In genomic region chr19:3610745-3611717, GRCh38 we compare ENCODE assay signal across 17 cellular contexts. TPM values are rescaled to one million over a fixed set of nuclear protein-coding genes. Genes with fewer than 3 reads are reported as not detected.
DNase-seq lines count a peak whose midpoint lies in the region; ATAC-seq and TF ChIP-seq lines count a peak whose summit lies in the region.
"Had no signal": no experiment of that assay in that cellular context is flagged by ENCODE, and none has a peak within 500 bp of the region (broad histone marks: within the 10 kb centered on the region; RNA-seq: fewer than 3 reads in every experiment).

No MANE protein-coding gene starts in this region.

- H3K4me3 ChIP-seq in gastrocnemius medialis (no peak overlapping the region), BE2C (ENCODE audit: low read depth, low read length) (no peak overlapping the region)
- H3K4me3 ChIP-seq: GM23338 had no signal

- H3K9me3 Mint-ChIP-seq in chondrocyte (ENCODE audit: low read depth), result no peaks in the 10 kb centered on the region
- H3K9me3 Mint-ChIP-seq in naive thymus-derived CD8-positive, alpha-beta T cell, result no peaks in the 10 kb centered on the region
- H3K9me3 Mint-ChIP-seq: GM23338 had no signal

- in situ Hi-C loops in gastrocnemius medialis (cut with MboI; ENCODE audit: low sequenced_read_pairs in 4 of 4), result no loop called here

- peaks cover 3 to 29% of the 10 kb centered on the region in 2 donors for H3K36me3 ChIP-seq in gastrocnemius medialis
- H3K36me3 ChIP-seq in BE2C, result peaks cover 29% of the 10 kb centered on the region

- POLR2A ChIA-PET in naive thymus-derived CD8-positive, alpha-beta T cell (lab: Charles Lee), result no interaction called here

- H3K27me3 ChIP-seq in gastrocnemius medialis (peaks cover 6 to 10% (median 7%) of the 10 kb centered on the region in 3 donors), BE2C (no peaks in the 10 kb centered on the region)

- H3K36me3 Mint-ChIP-seq in chondrocyte (ENCODE audit: low read depth), result peaks cover 3% of the 10 kb centered on the region
- H3K36me3 Mint-ChIP-seq in naive thymus-derived CD8-positive, alpha-beta T cell, result peaks cover 0 to 10% (median 7%) of the 10 kb centered on the region in 3 donors

- H3K27me3 Mint-ChIP-seq in chondrocyte (ENCODE audit: low read depth), result no peaks in the 10 kb centered on the region
- no peaks in the 10 kb centered on the region for H3K27me3 Mint-ChIP-seq in naive thymus-derived CD8-positive, alpha-beta T cell
- H3K27me3 Mint-ChIP-seq: B cell had no signal

- H3K27ac Mint-ChIP-seq in chondrocyte (ENCODE audit: unreplicated experiment), result peak overlapping the region; percentile 45
- peak overlapping the region in 2 of 10 donors; percentile 4 to 86 for H3K27ac Mint-ChIP-seq in naive thymus-derived CD8-positive, alpha-beta T cell
- H3K27ac Mint-ChIP-seq: B cell, GM23338 had no signal

- intact Hi-C loops in gastrocnemius medialis (cut with DNase I; ENCODE audit: low total_unique reads), result no loop called here

- no peak for ATAC-seq in gastrocnemius medialis
- ATAC-seq in naive thymus-derived CD8-positive, alpha-beta T cell, result no peak
- ATAC-seq: GM23338, Right ventricle myocardium inferior had no signal

- TF ChIP-seq CTCF in 22Rv1 (IDR thresholded peaks at IDR 0.05) (no peak), C4-2B (conservative IDR thresholded peaks at IDR 0.05) (no peak), chondrocyte (IDR thresholded peaks at IDR 0.05) (no peak), gastrocnemius medialis (IDR thresholded peaks at IDR 0.05 in 4 of 5, conservative IDR thresholded peaks at IDR 0.05 in 1 of 5) (no peak), BE2C (IDR thresholded peaks at IDR 0.05; ENCODE audit: low read depth, low read length) (no peak)

- TF ChIP-seq POLR2A in gastrocnemius medialis (IDR thresholded peaks at IDR 0.05), result no peak

- peaks cover 33% of the 10 kb centered on the region for H3K4me1 Mint-ChIP-seq in chondrocyte (ENCODE audit: low read depth)
- peaks cover 11 to 27% (median 19%) of the 10 kb centered on the region in 4 donors for H3K4me1 Mint-ChIP-seq in naive thymus-derived CD8-positive, alpha-beta T cell

- H3K27ac ChIP-seq in 22Rv1 (peak overlapping the region; percentile 31; the same call in 1 of the 2 replicates), C4-2B (peak overlapping the region; percentile 57; the same call in 1 of the 2 replicates), gastrocnemius medialis (peak overlapping the region in 3 of 4 donors; percentile 18 to 80 (median 72))

- no peak overlapping the region for H3K4me3 Mint-ChIP-seq in chondrocyte (ENCODE audit: unreplicated experiment)
- no peak overlapping the region for H3K4me3 Mint-ChIP-seq in naive thymus-derived CD8-positive, alpha-beta T cell
- H3K4me3 Mint-ChIP-seq: B cell, GM23338 had no signal

- H3K9me3 ChIP-seq in gastrocnemius medialis (no peaks in the 10 kb centered on the region), BE2C (no peaks in the 10 kb centered on the region)
- H3K9me3 ChIP-seq: SK-N-SH had no signal

- DNase-seq in chondrocyte (ENCODE audit: low spot score), result peak; percentile 85
- DNase-seq in gastrocnemius medialis, result no peak
- DNase-seq in BE2C, result no peak
- no peak for DNase-seq in naive thymus-derived CD8-positive, alpha-beta T cell
- DNase-seq in A172 (ENCODE audit: low spot score), result no peak
- DNase-seq: GDM1, NCI-H1092, NCI-H146, NCI-H2081 treated with DMSO at 0.1 percent for 48 hours, NCI-H524 treated with DMSO at 0.1 percent for 48 hours, SK-N-SH had no signal

- H3K4me1 ChIP-seq in gastrocnemius medialis, result peaks cover 6 to 19% of the 10 kb centered on the region in 2 donors
- no peaks in the 10 kb centered on the region for H3K4me1 ChIP-seq in BE2C

RNA-seq across cellular contexts. Expression of gene TBXA2R, which starts 4.4 kb away (rescaled TPM):
- 5.4 to 5.8 TPM in 2 of 3 replicates, not detected in the other for total RNA-seq in chondrocyte
- total RNA-seq in gastrocnemius medialis, result 1 to 10 TPM in 1 of 4 donors, under 1 TPM in 2, not detected in 1; 0.36 to 1.2 (median 0.51) TPM
- not detected for polyA plus RNA-seq in BE2C (2012; ENCODE audit: insufficient read depth, insufficient read length, low read depth)
- total RNA-seq in naive thymus-derived CD8-positive, alpha-beta T cell, result 10 to 100 TPM; 18.5 to 19.1 TPM
- 10 to 100 TPM; 11.7 to 26.9 (median 23.9) TPM for polyA plus RNA-seq in naive thymus-derived CD8-positive, alpha-beta T cell
- total RNA-seq in A172 (2014; rRNA removed; shearing (Covaris generic)), result 3.4 and 7.4 TPM in 2 replicates
- total RNA-seq: MCF 10A had no signal

RNA-seq across cellular contexts. Expression of gene CACTIN, which starts 15.6 kb away (rescaled TPM):
- 18.6 to 22.0 TPM (median 19.5 TPM) in 3 replicates for total RNA-seq in chondrocyte
- total RNA-seq in gastrocnemius medialis, result 10 to 100 TPM; 19.5 to 28.4 (median 27.4) TPM
- polyA plus RNA-seq in BE2C (2012; ENCODE audit: insufficient read depth, insufficient read length, low read depth), result 92.4 TPM
- total RNA-seq in naive thymus-derived CD8-positive, alpha-beta T cell, result 10 to 100 TPM; 42.6 to 54.1 TPM
- polyA plus RNA-seq in naive thymus-derived CD8-positive, alpha-beta T cell, result 10 to 100 TPM in 1 of 3 donors, 1 to 10 TPM in 2; 6.9 to 20.4 (median 9.3) TPM
- 23.0 and 34.6 TPM in 2 replicates for total RNA-seq in A172 (2014; rRNA removed; shearing (Covaris generic))

RNA-seq across cellular contexts. Expression of gene GIPC3, which starts 25.8 kb away (rescaled TPM):
- total RNA-seq in chondrocyte (0.15 to 3.3 TPM (median 2.2 TPM) in 3 replicates), gastrocnemius medialis (1 to 10 TPM in 1 of 4 donors, under 1 TPM in 3; 0.15 to 1.1 (median 0.33) TPM)
- polyA plus RNA-seq in BE2C (2012; ENCODE audit: insufficient read depth, insufficient read length, low read depth), result not detected
- 1 to 10 TPM; 3.5 to 3.7 TPM for total RNA-seq in naive thymus-derived CD8-positive, alpha-beta T cell
- 1 to 10 TPM in 2 of 3 donors, under 1 TPM in 1; 0.76 to 3.0 (median 1.1) TPM for polyA plus RNA-seq in naive thymus-derived CD8-positive, alpha-beta T cell
- total RNA-seq in A172 (2014; rRNA removed; shearing (Covaris generic)), result 0.07 TPM in 1 of 2 replicates, not detected in the other
- total RNA-seq: MCF 10A had no signal

RNA-seq across cellular contexts. Expression of gene HMG20B, which starts 38.3 kb away (rescaled TPM):
- total RNA-seq in chondrocyte, result 60.9 to 69.3 TPM (median 68.2 TPM) in 3 replicates
- 10 to 100 TPM; 31.4 to 61.1 (median 36.6) TPM for total RNA-seq in gastrocnemius medialis
- 136 TPM for polyA plus RNA-seq in BE2C (2012; ENCODE audit: insufficient read depth, insufficient read length, low read depth)
- total RNA-seq in naive thymus-derived CD8-positive, alpha-beta T cell, result 10 to 100 TPM; 50.7 to 59.7 TPM
- 10 to 100 TPM; 45.8 to 55.9 (median 53.9) TPM for polyA plus RNA-seq in naive thymus-derived CD8-positive, alpha-beta T cell
- 224 and 260 TPM in 2 replicates for total RNA-seq in A172 (2014; rRNA removed; shearing (Covaris generic))

RNA-seq across cellular contexts. Expression of gene MFSD12, which starts 53.6 kb away (rescaled TPM):
- total RNA-seq in chondrocyte, result 65.8 to 101 TPM (median 98.4 TPM) in 3 replicates
- total RNA-seq in gastrocnemius medialis, result 10 to 100 TPM; 22.3 to 77.3 (median 48.7) TPM
- 119 TPM for polyA plus RNA-seq in BE2C (2012; ENCODE audit: insufficient read depth, insufficient read length, low read depth)
- total RNA-seq in naive thymus-derived CD8-positive, alpha-beta T cell, result 100 to 1,000 TPM; 134 to 146 TPM
- polyA plus RNA-seq in naive thymus-derived CD8-positive, alpha-beta T cell, result 10 to 100 TPM; 33.1 to 59.6 (median 42.5) TPM
- total RNA-seq in A172 (2014; rRNA removed; shearing (Covaris generic)), result 152 and 169 TPM in 2 replicates
